ENCODE assay signal across 17 cellular contexts in genomic region chr19:3340340-3340739, GRCh38. TPM values are rescaled to one million over a fixed set of nuclear protein-coding genes. Genes with fewer than 3 reads are reported as not detected.
DNase-seq lines count a peak whose midpoint lies in the region; ATAC-seq and TF ChIP-seq lines count a peak whose summit lies in the region.
"Had no signal": no experiment of that assay in that cellular context is flagged by ENCODE, and none has a peak within 500 bp of the region (broad histone marks: within the 10 kb centered on the region; RNA-seq: fewer than 3 reads in every experiment).

No MANE protein-coding gene starts in this region.

- TF ChIP-seq EP300 in gastroesophageal sphincter (IDR thresholded peaks at IDR 0.05) = no peak

- no peaks in the 10 kb centered on the region for H3K36me3 ChIP-seq in KOPT-K1 (ENCODE audit: insufficient read depth, low read length)
- no peaks in the 10 kb centered on the region for H3K36me3 ChIP-seq in gastroesophageal sphincter
- no peaks in the 10 kb centered on the region for H3K36me3 ChIP-seq in stomach smooth muscle (ENCODE audit: control insufficient read depth in 2 of 2, insufficient read depth in 2 of 2, low read length in 2 of 2)
- no peaks in the 10 kb centered on the region for H3K36me3 ChIP-seq in upper lobe of right lung
- H3K36me3 ChIP-seq: SJSA1 had no signal

- H3K4me1 Mint-ChIP-seq in activated naive CD4-positive, alpha-beta T cell treated with anti-CD3 and anti-CD28 coated beads, Interleukin-2, amount 50 U/mL, for 24 hours = peaks cover 6% of the 10 kb centered on the region
- H3K4me1 Mint-ChIP-seq in activated naive CD4-positive, alpha-beta T cell treated with anti-CD3 and anti-CD28 coated beads for 36 hours (ENCODE audit: low read depth) = peaks cover 15% of the 10 kb centered on the region
- peaks cover 43% of the 10 kb centered on the region for H3K4me1 Mint-ChIP-seq in chondrocyte (ENCODE audit: low read depth)

- H3K27ac ChIP-seq in KOPT-K1 (ENCODE audit: low read depth, low read length, poor library complexity, severe bottlenecking) (peak overlapping the region; percentile 96), gastroesophageal sphincter (peak overlapping the region in 3 of 4 donors; percentile 72 to 94 (median 93)), stomach smooth muscle (ENCODE audit: low read length) (peak overlapping the region; percentile 24), upper lobe of right lung (no peak overlapping the region)
- H3K27ac ChIP-seq: SJSA1 had no signal

- H3K9me3 ChIP-seq in KOPT-K1 (ENCODE audit: insufficient read depth, low read length, poor library complexity, severe bottlenecking) (no peaks in the 10 kb centered on the region), gastroesophageal sphincter (no peaks in the 10 kb centered on the region), stomach smooth muscle (ENCODE audit: control insufficient read depth in 2 of 2, low read length in 2 of 2) (no peaks in the 10 kb centered on the region), upper lobe of right lung (no peaks in the 10 kb centered on the region)
- H3K9me3 ChIP-seq: SJSA1 had no signal

- ATAC-seq in gastroesophageal sphincter = no peak
- no peak for ATAC-seq in upper lobe of right lung
- ATAC-seq: PC-3 had no signal

- no peaks in the 10 kb centered on the region for H3K9me3 Mint-ChIP-seq in activated naive CD4-positive, alpha-beta T cell treated with anti-CD3 and anti-CD28 coated beads, Interleukin-2, amount 50 U/mL, for 24 hours
- no peaks in the 10 kb centered on the region for H3K9me3 Mint-ChIP-seq in activated naive CD4-positive, alpha-beta T cell treated with anti-CD3 and anti-CD28 coated beads for 36 hours
- no peaks in the 10 kb centered on the region for H3K9me3 Mint-ChIP-seq in chondrocyte (ENCODE audit: low read depth)
- H3K9me3 Mint-ChIP-seq: CD8-positive, alpha-beta memory T cell had no signal

- no peaks in the 10 kb centered on the region for H3K27me3 Mint-ChIP-seq in activated naive CD4-positive, alpha-beta T cell treated with anti-CD3 and anti-CD28 coated beads, Interleukin-2, amount 50 U/mL, for 24 hours
- no peaks in the 10 kb centered on the region for H3K27me3 Mint-ChIP-seq in activated naive CD4-positive, alpha-beta T cell treated with anti-CD3 and anti-CD28 coated beads for 36 hours (ENCODE audit: low read depth)
- H3K27me3 Mint-ChIP-seq in chondrocyte (ENCODE audit: low read depth) = no peaks in the 10 kb centered on the region

- no peak overlapping the region for H3K4me3 Mint-ChIP-seq in activated naive CD4-positive, alpha-beta T cell treated with anti-CD3 and anti-CD28 coated beads, Interleukin-2, amount 50 U/mL, for 24 hours
- no peak overlapping the region for H3K4me3 Mint-ChIP-seq in activated naive CD4-positive, alpha-beta T cell treated with anti-CD3 and anti-CD28 coated beads for 36 hours
- H3K4me3 Mint-ChIP-seq in chondrocyte (ENCODE audit: unreplicated experiment) = no peak overlapping the region
- H3K4me3 Mint-ChIP-seq: CD8-positive, alpha-beta memory T cell had no signal

- TF ChIP-seq POLR2A in gastroesophageal sphincter (IDR thresholded peaks at IDR 0.05) = no peak

- peak overlapping the region; percentile 35 for H3K27ac Mint-ChIP-seq in activated naive CD4-positive, alpha-beta T cell treated with anti-CD3 and anti-CD28 coated beads, Interleukin-2, amount 50 U/mL, for 24 hours
- H3K27ac Mint-ChIP-seq in activated naive CD4-positive, alpha-beta T cell treated with anti-CD3 and anti-CD28 coated beads for 36 hours = no peak overlapping the region
- H3K27ac Mint-ChIP-seq in chondrocyte (ENCODE audit: unreplicated experiment) = no peak overlapping the region

- intact Hi-C loops in activated naive CD4-positive, alpha-beta T cell treated with anti-CD3 and anti-CD28 coated beads for 36 hours (cut with micrococcal nuclease) = no loop called here
- intact Hi-C loops in upper lobe of right lung (cut with DNase I) = no loop called here

- H3K36me3 Mint-ChIP-seq in activated naive CD4-positive, alpha-beta T cell treated with anti-CD3 and anti-CD28 coated beads, Interleukin-2, amount 50 U/mL, for 24 hours = no peaks in the 10 kb centered on the region
- no peaks in the 10 kb centered on the region for H3K36me3 Mint-ChIP-seq in activated naive CD4-positive, alpha-beta T cell treated with anti-CD3 and anti-CD28 coated beads for 36 hours (ENCODE audit: low read depth)
- no peaks in the 10 kb centered on the region for H3K36me3 Mint-ChIP-seq in chondrocyte (ENCODE audit: low read depth)
- H3K36me3 Mint-ChIP-seq: CD8-positive, alpha-beta memory T cell had no signal

- 83% methylated on average over 1 of the region's 11 CpGs; no CpG with 5 or more reads in 1 of the 2 donors for WGBS in gastroesophageal sphincter (ENCODE audit: low coverage in 1 of 2), 2 donors

- H3K9ac ChIP-seq in stomach smooth muscle (ENCODE audit: low read length in 2 of 2) = no peak overlapping the region

- no peak for DNase-seq in activated naive CD4-positive, alpha-beta T cell treated with anti-CD3 and anti-CD28 coated beads for 36 hours
- no peak for DNase-seq in NCI-H524 (lab: John Stamatoyannopoulos, UW)
- DNase-seq in upper lobe of right lung = no peak
- no peak for DNase-seq in chondrocyte (ENCODE audit: low spot score)
- DNase-seq: C1 segment of cervical spinal cord; CD8-positive, alpha-beta memory T cell; DMS79; GOT3; NCI-H1105; NCI-H2081 treated with DMSO at 0.1 percent for 48 hours; NCI-H510A; PC-3 had no signal

- CTCF ChIA-PET in activated naive CD4-positive, alpha-beta T cell treated with anti-CD3 and anti-CD28 coated beads for 36 hours (lab: Charles Lee) = interaction anchor here (1.5 kb wide), 1 partner anchor 89 kb away, joined by 7 read pairs; no protein-coding TSS in a partner anchor

- TF ChIP-seq CTCF in gastroesophageal sphincter (IDR thresholded peaks at IDR 0.05) (no peak), upper lobe of right lung (IDR thresholded peaks at IDR 0.05) (no peak), chondrocyte (IDR thresholded peaks at IDR 0.05) (no peak)

- H3K4me1 ChIP-seq in gastroesophageal sphincter (peaks cover 16 to 87% (median 48%) of the 10 kb centered on the region in 3 donors), stomach smooth muscle (ENCODE audit: control insufficient read depth, insufficient read depth, low read length) (peaks cover 52% of the 10 kb centered on the region), upper lobe of right lung (peaks cover 51% of the 10 kb centered on the region)

- H3K27me3 ChIP-seq in gastroesophageal sphincter (no peaks in the 10 kb centered on the region), stomach smooth muscle (ENCODE audit: control insufficient read depth in 1 of 2, insufficient read depth in 2 of 2, low read length in 2 of 2) (no peaks in the 10 kb centered on the region), upper lobe of right lung (no peaks in the 10 kb centered on the region)
- H3K27me3 ChIP-seq: SJSA1 had no signal

- no peak overlapping the region for H3K4me3 ChIP-seq in gastroesophageal sphincter
- H3K4me3 ChIP-seq in stomach smooth muscle (ENCODE audit: low read length in 2 of 2) = no peak overlapping the region
- no peak overlapping the region for H3K4me3 ChIP-seq in upper lobe of right lung
- H3K4me3 ChIP-seq: SJSA1 had no signal

RNA-seq across cellular contexts. Expression of gene NFIC, which starts 26.0 kb away (rescaled TPM):
- total RNA-seq in activated naive CD4-positive, alpha-beta T cell treated with anti-CD3 and anti-CD28 coated beads for 36 hours = 10 to 100 TPM; 11.9 to 12.8 TPM
- total RNA-seq in gastroesophageal sphincter (100 to 1,000 TPM; 125 to 285 (median 155) TPM), upper lobe of right lung (150 TPM), chondrocyte (81.5 to 85.5 TPM (median 83.4 TPM) in 3 replicates)
